Comparison of ENCODE assay signal across 9 cellular contexts in genomic region chr11:3284248-3284647, GRCh38. TPM values are rescaled to one million over a fixed set of nuclear protein-coding genes. Genes with fewer than 3 reads are reported as not detected.
"Had no signal": no experiment of that assay in that cellular context is flagged by ENCODE, and none has a peak within 500 bp of the region (broad histone marks: within the 10 kb centered on the region; RNA-seq: fewer than 3 reads in every experiment).

No MANE protein-coding gene starts in this region.

RNA-seq across cellular contexts. Expression of gene MRGPRE, which starts 52.0 kb away (rescaled TPM):
- total RNA-seq: OCI-LY7, PC-3, PC-9, Right ventricle myocardium inferior, RPMI7951, SJCRH30, SJSA1, SK-MEL-5 had no signal
- polyA plus RNA-seq: SK-N-SH had no signal
